In the genomic region with DNA sequence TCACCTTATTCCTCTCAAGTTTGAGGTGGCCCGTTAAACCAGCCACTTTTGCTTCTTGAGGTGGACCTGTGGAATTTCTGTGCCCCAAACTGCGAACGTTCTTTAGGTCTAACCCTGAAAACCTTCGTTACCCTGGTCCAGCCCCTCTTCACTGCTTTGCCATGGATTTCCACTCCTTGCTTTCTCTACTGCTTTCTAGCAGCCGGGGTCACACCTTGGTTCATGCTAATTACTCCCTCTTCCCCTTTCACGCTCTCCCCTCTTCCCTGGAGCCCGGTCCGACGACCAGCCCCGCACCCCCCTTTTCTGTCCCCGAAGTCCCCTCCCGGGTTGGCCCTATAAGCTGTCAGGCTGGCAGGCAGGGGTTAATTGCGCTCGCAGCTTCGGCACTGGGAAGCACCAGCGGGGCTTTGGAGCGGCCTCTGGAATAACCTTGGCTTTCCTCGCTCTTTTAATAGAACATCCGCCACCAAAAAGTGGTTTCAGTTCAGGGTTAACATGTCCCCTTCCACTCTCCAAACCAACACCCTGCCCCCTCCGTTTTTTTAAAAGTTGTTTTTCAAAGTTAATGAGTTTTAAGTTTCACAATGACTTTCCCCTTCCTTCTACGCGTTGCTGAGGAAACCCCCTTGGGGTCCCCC, we compare ENCODE assay signal across 2 cellular contexts.
TF ChIP-seq lines count a peak whose summit lies in the region.

No MANE protein-coding gene starts in this region.

TF ChIP-seq in SK-N-SH treated with all-trans-retinoic acid at 6 μM for 48 hours, 23 proteins besides CTCF, POLR2A, EP300 and RAD21:
- TF ChIP-seq RARB (CRISPR knock-in tag; IDR thresholded peaks at IDR 0.05), result no peak
- no peak for TF ChIP-seq TCF4 (CRISPR knock-in tag; IDR thresholded peaks at IDR 0.05; ENCODE audit: borderline replicate concordance)
- TF ChIP-seq GLIS3 (CRISPR knock-in tag; IDR thresholded peaks at IDR 0.05), result no peak
- TF ChIP-seq BACH2 (CRISPR knock-in tag; IDR thresholded peaks at IDR 0.05; ENCODE audit: borderline replicate concordance), result no peak
- TF ChIP-seq CSDC2 (CRISPR knock-in tag; IDR thresholded peaks at IDR 0.05), result no peak
- TF ChIP-seq, protein P1, sequence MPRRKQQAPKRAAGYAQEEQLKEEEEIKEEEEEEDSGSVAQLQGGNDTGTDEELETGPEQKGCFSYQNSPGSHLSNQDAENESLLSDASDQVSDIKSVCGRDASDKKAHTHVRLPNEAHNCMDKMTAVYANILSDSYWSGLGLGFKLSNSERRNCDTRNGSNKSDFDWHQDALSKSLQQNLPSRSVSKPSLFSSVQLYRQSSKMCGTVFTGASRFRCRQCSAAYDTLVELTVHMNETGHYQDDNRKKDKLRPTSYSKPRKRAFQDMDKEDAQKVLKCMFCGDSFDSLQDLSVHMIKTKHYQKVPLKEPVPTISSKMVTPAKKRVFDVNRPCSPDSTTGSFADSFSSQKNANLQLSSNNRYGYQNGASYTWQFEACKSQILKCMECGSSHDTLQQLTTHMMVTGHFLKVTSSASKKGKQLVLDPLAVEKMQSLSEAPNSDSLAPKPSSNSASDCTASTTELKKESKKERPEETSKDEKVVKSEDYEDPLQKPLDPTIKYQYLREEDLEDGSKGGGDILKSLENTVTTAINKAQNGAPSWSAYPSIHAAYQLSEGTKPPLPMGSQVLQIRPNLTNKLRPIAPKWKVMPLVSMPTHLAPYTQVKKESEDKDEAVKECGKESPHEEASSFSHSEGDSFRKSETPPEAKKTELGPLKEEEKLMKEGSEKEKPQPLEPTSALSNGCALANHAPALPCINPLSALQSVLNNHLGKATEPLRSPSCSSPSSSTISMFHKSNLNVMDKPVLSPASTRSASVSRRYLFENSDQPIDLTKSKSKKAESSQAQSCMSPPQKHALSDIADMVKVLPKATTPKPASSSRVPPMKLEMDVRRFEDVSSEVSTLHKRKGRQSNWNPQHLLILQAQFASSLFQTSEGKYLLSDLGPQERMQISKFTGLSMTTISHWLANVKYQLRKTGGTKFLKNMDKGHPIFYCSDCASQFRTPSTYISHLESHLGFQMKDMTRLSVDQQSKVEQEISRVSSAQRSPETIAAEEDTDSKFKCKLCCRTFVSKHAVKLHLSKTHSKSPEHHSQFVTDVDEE (CRISPR knock-in tag; IDR thresholded peaks at IDR 0.05), result no peak
- no peak for TF ChIP-seq ZNF565 (CRISPR knock-in tag; conservative IDR thresholded peaks at IDR 0.05; ENCODE audit: low read depth)
- TF ChIP-seq OSR1 (CRISPR knock-in tag; IDR thresholded peaks at IDR 0.05), result no peak

TF ChIP-seq in H1, 55 proteins besides CTCF, POLR2A, EP300 and RAD21:
- TF ChIP-seq, protein P2, sequence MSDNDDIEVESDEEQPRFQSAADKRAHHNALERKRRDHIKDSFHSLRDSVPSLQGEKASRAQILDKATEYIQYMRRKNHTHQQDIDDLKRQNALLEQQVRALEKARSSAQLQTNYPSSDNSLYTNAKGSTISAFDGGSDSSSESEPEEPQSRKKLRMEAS (IDR thresholded peaks at IDR 0.05), result 0 out of 2 replicates have a peak, but pooled peaks have one; percentile 25
- no peak for TF ChIP-seq CEBPB (IDR thresholded peaks at IDR 0.05; ENCODE audit: low read depth, low read length)
- peak; percentile 58 for TF ChIP-seq TAF1 (IDR thresholded peaks at IDR 0.05; ENCODE audit: low read depth, low read length)
- no peak for TF ChIP-seq CBX8 (IDR thresholded peaks at IDR 0.05; ENCODE audit: borderline replicate concordance, low read depth, low read length)
- TF ChIP-seq POLR2AphosphoS5 (IDR thresholded peaks at IDR 0.05; ENCODE audit: low read depth, low read length), result no peak; the same call in 1 of the 2 replicates
- TF ChIP-seq TEAD4 (IDR thresholded peaks at IDR 0.05; ENCODE audit: low read depth, low read length), result no peak
- TF ChIP-seq SP4 (IDR thresholded peaks at IDR 0.05; ENCODE audit: low read length), result no peak
- peak; percentile 38; the same call in 1 of the 2 replicates for TF ChIP-seq YY1 (IDR thresholded peaks at IDR 0.05; ENCODE audit: low read depth, low read length)
- TF ChIP-seq MAFK (IDR thresholded peaks at IDR 0.05; ENCODE audit: low read depth, low read length), result no peak
- no peak for TF ChIP-seq GABPA (IDR thresholded peaks at IDR 0.05; ENCODE audit: borderline replicate concordance, insufficient read depth, low read length)
- no peak for TF ChIP-seq NANOG (IDR thresholded peaks at IDR 0.05; ENCODE audit: insufficient read depth, low read depth, low read length, poor library complexity, severe bottlenecking)
- no peak; the same call in 1 of the 2 replicates for TF ChIP-seq KDM1A (IDR thresholded peaks at IDR 0.05; ENCODE audit: borderline replicate concordance, low read length)
- peak; percentile 39; the same call in 1 of the 2 replicates for TF ChIP-seq CREB1 (IDR thresholded peaks at IDR 0.05)
- peak; percentile 47 to 92; a peak in 3 of 4 replicates for TF ChIP-seq HDAC2 (IDR thresholded peaks at IDR 0.05; ENCODE audit: borderline replicate concordance in 1 of 2, low read depth in 2 of 2, low read length in 2 of 2)
- TF ChIP-seq SIN3A (conservative IDR thresholded peaks at IDR 0.05 in 1 of 2, IDR thresholded peaks at IDR 0.05 in 1 of 2; ENCODE audit: low read depth in 1 of 2, low read length in 2 of 2), result peak in 1 of 2 experiments; percentile 53; a peak in 1 of 4 replicates
- TF ChIP-seq ASH2L (IDR thresholded peaks at IDR 0.05; ENCODE audit: low read length), result peak; percentile 96
- TF ChIP-seq, protein P3, sequence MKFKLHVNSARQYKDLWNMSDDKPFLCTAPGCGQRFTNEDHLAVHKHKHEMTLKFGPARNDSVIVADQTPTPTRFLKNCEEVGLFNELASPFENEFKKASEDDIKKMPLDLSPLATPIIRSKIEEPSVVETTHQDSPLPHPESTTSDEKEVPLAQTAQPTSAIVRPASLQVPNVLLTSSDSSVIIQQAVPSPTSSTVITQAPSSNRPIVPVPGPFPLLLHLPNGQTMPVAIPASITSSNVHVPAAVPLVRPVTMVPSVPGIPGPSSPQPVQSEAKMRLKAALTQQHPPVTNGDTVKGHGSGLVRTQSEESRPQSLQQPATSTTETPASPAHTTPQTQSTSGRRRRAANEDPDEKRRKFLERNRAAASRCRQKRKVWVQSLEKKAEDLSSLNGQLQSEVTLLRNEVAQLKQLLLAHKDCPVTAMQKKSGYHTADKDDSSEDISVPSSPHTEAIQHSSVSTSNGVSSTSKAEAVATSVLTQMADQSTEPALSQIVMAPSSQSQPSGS (IDR thresholded peaks at IDR 0.05; ENCODE audit: low read length), result 0 out of 2 replicates have a peak, but pooled peaks have one; percentile 53
- TF ChIP-seq TAF7 (optimal IDR thresholded peaks at IDR 0.05; ENCODE audit: borderline replicate concordance, low read depth, low read length), result no peak
- TF ChIP-seq CBX5 (IDR thresholded peaks at IDR 0.05; ENCODE audit: low read depth, low read length), result no peak
- peak; percentile 48 for TF ChIP-seq KDM4A (IDR thresholded peaks at IDR 0.05; ENCODE audit: low read depth, low read length, severe bottlenecking)
- peak; percentile 25 for TF ChIP-seq SAP30 (IDR thresholded peaks at IDR 0.05; ENCODE audit: insufficient read depth, insufficient replicate concordance, low read length)
- no peak for TF ChIP-seq RNF2 (IDR thresholded peaks at IDR 0.05; ENCODE audit: borderline replicate concordance, low read depth, low read length, missing control alignments, poor library complexity, severe bottlenecking)
- 0 out of 2 replicates have a peak, but pooled peaks have one; percentile 23 for TF ChIP-seq CHD2 (IDR thresholded peaks at IDR 0.05; ENCODE audit: low read length)
- no peak for TF ChIP-seq TBP (IDR thresholded peaks at IDR 0.05; ENCODE audit: low read depth, low read length)
- TF ChIP-seq SUZ12 (IDR thresholded peaks at IDR 0.05; ENCODE audit: low read length), result no peak
- no peak for TF ChIP-seq SIX5 (IDR thresholded peaks at IDR 0.05; ENCODE audit: low read depth, low read length)
- TF ChIP-seq SP1 (IDR thresholded peaks at IDR 0.05; ENCODE audit: low read depth, low read length), result no peak
- TF ChIP-seq RBBP5 (IDR thresholded peaks at IDR 0.05; ENCODE audit: borderline replicate concordance, low read depth, low read length), result peak; percentile 83; the same call in 1 of the 2 replicates
- no peak for TF ChIP-seq POU5F1 (IDR thresholded peaks at IDR 0.05; ENCODE audit: low read depth, low read length)
